1 cellular context compared by ENCODE assay signal in genomic region chr1:156927215-156928042, GRCh38.
TF ChIP-seq lines count a peak whose summit lies in the region.

No MANE protein-coding gene starts in this region.

TF ChIP-seq in K562, 482 proteins besides CTCF, POLR2A, EP300 and RAD21 (continued from another document and continues in another):
- TF ChIP-seq CTCFL (IDR thresholded peaks at IDR 0.05; ENCODE audit: borderline replicate concordance, insufficient read depth, low read depth, low read length, poor library complexity, severe bottlenecking) (peak; percentile 24), THRA (IDR thresholded peaks at IDR 0.05) (no peak), MTA3 (IDR thresholded peaks at IDR 0.05; ENCODE audit: borderline replicate concordance) (peak; percentile 60; the same call in 1 of the 2 replicates), MAZ (CRISPR knock-in tag; conservative IDR thresholded peaks at IDR 0.05 in 1 of 2, IDR thresholded peaks at IDR 0.05 in 1 of 2) (peak; percentile 33 to 54; a peak in 2 of 4 replicates), SREBF1 (IDR thresholded peaks at IDR 0.05; ENCODE audit: borderline replicate concordance, low read depth, low read length) (no peak), IFI16 (CRISPR knock-in tag; IDR thresholded peaks at IDR 0.05) (no peak), ILK (tag; IDR thresholded peaks at IDR 0.05; ENCODE audit: borderline replicate concordance, low read depth) (no peak), ZBTB8A (IDR thresholded peaks at IDR 0.05; ENCODE audit: partially characterized antibody) (no peak), DPF2 (IDR thresholded peaks at IDR 0.05) (no peak), SMARCB1 (IDR thresholded peaks at IDR 0.05; ENCODE audit: insufficient read length, low read depth) (no peak), RBM14 (IDR thresholded peaks at IDR 0.05; ENCODE audit: borderline replicate concordance, insufficient read depth, low read depth, low read length) (no peak), PKNOX1 (IDR thresholded peaks at IDR 0.05) (no peak), TAL1 (IDR thresholded peaks at IDR 0.05) (no peak), PRPF4 (IDR thresholded peaks at IDR 0.05; ENCODE audit: insufficient read depth, low read depth, low read length, poor library complexity, severe bottlenecking) (no peak), HNRNPL (IDR thresholded peaks at IDR 0.05; ENCODE audit: low read depth, low read length) (no peak), ZNF277 (CRISPR knock-in tag; IDR thresholded peaks at IDR 0.05; ENCODE audit: borderline replicate concordance) (no peak), SIRT6 (IDR thresholded peaks at IDR 0.05; ENCODE audit: low read depth, low read length) (no peak), ZNF354B (CRISPR knock-in tag; IDR thresholded peaks at IDR 0.05) (no peak), PHF20 (IDR thresholded peaks at IDR 0.05; ENCODE audit: partially characterized antibody) (no peak), HEY1 (CRISPR knock-in tag; IDR thresholded peaks at IDR 0.05; ENCODE audit: borderline replicate concordance) (no peak), SOX6 (IDR thresholded peaks at IDR 0.05) (no peak), ZNF232 (CRISPR knock-in tag; IDR thresholded peaks at IDR 0.05) (no peak), HNRNPLL (IDR thresholded peaks at IDR 0.05; ENCODE audit: low read depth, low read length, poor library complexity, severe bottlenecking) (no peak), TFAP4 (CRISPR knock-in tag; IDR thresholded peaks at IDR 0.05; ENCODE audit: borderline replicate concordance) (peak; percentile 57; the same call in 1 of the 2 replicates), KDM4B (IDR thresholded peaks at IDR 0.05; ENCODE audit: borderline replicate concordance in 2 of 2, low read depth in 1 of 2) (no peak), TCF15 (CRISPR knock-in tag; IDR thresholded peaks at IDR 0.05) (no peak), ZBTB33 (CRISPR knock-in tag; IDR thresholded peaks at IDR 0.05) (peak; percentile 97), NFRKB (IDR thresholded peaks at IDR 0.05; ENCODE audit: low read depth) (no peak), U2AF2 (optimal IDR thresholded peaks at IDR 0.05; ENCODE audit: low read depth, low read length) (no peak), ZBTB26 (CRISPR knock-in tag; IDR thresholded peaks at IDR 0.05) (no peak), ZBTB1 (CRISPR knock-in tag; IDR thresholded peaks at IDR 0.05; ENCODE audit: borderline replicate concordance, low read depth) (no peak), L3MBTL2 (IDR thresholded peaks at IDR 0.05) (peak; percentile 53), ARID2 (IDR thresholded peaks at IDR 0.05) (no peak), ZNF124 (CRISPR knock-in tag; IDR thresholded peaks at IDR 0.05) (no peak), MTA1 (IDR thresholded peaks at IDR 0.05; ENCODE audit: borderline replicate concordance) (no peak), ZFPM2 (CRISPR knock-in tag; IDR thresholded peaks at IDR 0.05) (no peak), BRD4 (IDR thresholded peaks at IDR 0.05) (no peak), TEAD4 (IDR thresholded peaks at IDR 0.05; ENCODE audit: low read length) (no peak), TEAD4 (CRISPR knock-in tag; IDR thresholded peaks at IDR 0.05; ENCODE audit: borderline replicate concordance) (no peak), MCM2 (IDR thresholded peaks at IDR 0.05; ENCODE audit: low read depth) (no peak), POLR3G (IDR thresholded peaks at IDR 0.05; ENCODE audit: extremely low read depth, insufficient read length, insufficient replicate concordance) (no peak), ZNF24 (IDR thresholded peaks at IDR 0.05) (no peak), NCOA1 (IDR thresholded peaks at IDR 0.05; ENCODE audit: low read depth) (no peak), CLOCK (CRISPR knock-in tag; IDR thresholded peaks at IDR 0.05; ENCODE audit: borderline replicate concordance) (no peak), RBM39 (optimal IDR thresholded peaks at IDR 0.05; ENCODE audit: low read depth, low read length) (no peak), SPI1 (IDR thresholded peaks at IDR 0.05; ENCODE audit: borderline replicate concordance, low read depth, low read length) (no peak), SMAD1 (IDR thresholded peaks at IDR 0.05; ENCODE audit: low read depth, low read length, partially characterized antibody) (no peak), CBX2 (IDR thresholded peaks at IDR 0.05; ENCODE audit: insufficient read depth, low read length, poor library complexity, severe bottlenecking) (no peak), PPARD (CRISPR knock-in tag; IDR thresholded peaks at IDR 0.05) (no peak), TOE1 (IDR thresholded peaks at IDR 0.05; ENCODE audit: borderline replicate concordance) (no peak), TOE1 (CRISPR knock-in tag; IDR thresholded peaks at IDR 0.05; ENCODE audit: borderline replicate concordance, low read depth) (no peak), SNRNP70 (optimal IDR thresholded peaks at IDR 0.05; ENCODE audit: low read depth, low read length) (no peak), PCBP2 (IDR thresholded peaks at IDR 0.05; ENCODE audit: low read depth, low read length, poor library complexity, severe bottlenecking) (no peak), RFX5 (IDR thresholded peaks at IDR 0.05; ENCODE audit: low read depth, low read length) (no peak), RHOXF2B (CRISPR knock-in tag; conservative IDR thresholded peaks at IDR 0.05) (no peak), CHD2 (IDR thresholded peaks at IDR 0.05; ENCODE audit: low read depth, low read length) (no peak), FOXJ2 (tag; IDR thresholded peaks at IDR 0.05) (no peak), RFX1 (IDR thresholded peaks at IDR 0.05) (no peak), ZBTB11 (CRISPR knock-in tag; IDR thresholded peaks at IDR 0.05) (no peak)
